In genomic region chr17:5486206-5487124, GRCh38 we compare ENCODE assay signal across 8 cellular contexts. TPM values are rescaled to one million over a fixed set of nuclear protein-coding genes. Genes with fewer than 3 reads are reported as not detected.
DNase-seq lines count a peak whose midpoint lies in the region; ATAC-seq and TF ChIP-seq lines count a peak whose summit lies in the region.

Gene MIS12, plus strand, starts transcription at chr17:5486566. Its CDS starts 2,297 bp downstream, at chr17:5488863.

- CTCF ChIA-PET in AG04449 (lab: Yijun Ruan, JAX) (interaction anchor here (1.0 to 1.8 kb wide), 5 partner anchors 13 to 220 kb away, joined by 3 to 7 read pairs (median 4); partner anchors contain the start of gene C1QBP), WTC11 (lab: Charles Lee) (interaction anchor here (0.7 to 3.0 kb wide), 7 partner anchors 13 to 249 kb away, joined by 3 to 15 read pairs (median 5); partner anchors contain the start of genes C1QBP, DHX33, NUP88 and RPAIN)

- DNase-seq in AG04449 (ENCODE audit: low read depth, low spot score) (peak; percentile 97), NCI-H226 (peak; percentile 99), WTC11 (ENCODE audit: low spot score) (peak; percentile 97), cardiac fibroblast (ENCODE audit: low read depth in 2 of 2) (peak; percentile 100), iPS-NIHi7 (ENCODE audit: extremely low spot score) (peak; percentile 99), smooth muscle cell of the brain vasculature (ENCODE audit: low read depth, low spot score) (peak; percentile 97)

- H3K36me3 Mint-ChIP-seq in WTC11: peaks cover 50% of the 10 kb centered on the region

- no peak for TF ChIP-seq CTCF in AG04449 (IDR thresholded peaks at IDR 0.05; ENCODE audit: insufficient read depth, low read length, missing control alignments)
- TF ChIP-seq CTCF in WTC11 (IDR thresholded peaks at IDR 0.05): no peak
- TF ChIP-seq CTCF in cardiac fibroblast (IDR thresholded peaks at IDR 0.05; ENCODE audit: low read depth, low read length): no peak

- peak; percentile 87 for ATAC-seq in GM18909 (IDR thresholded peaks at IDR 0.05; ENCODE audit: poor library complexity, unreplicated experiment)
- peak; percentile 85 for ATAC-seq in HG03175 (IDR thresholded peaks at IDR 0.05; ENCODE audit: unreplicated experiment)
- ATAC-seq in WTC11: peak; percentile 95

- peak within 1 kb of the TSS; percentile 100 for H3K27ac Mint-ChIP-seq in WTC11

- no peaks in the 10 kb centered on the region for H3K27me3 Mint-ChIP-seq in WTC11 (ENCODE audit: low read depth)

- H3K4me3 ChIP-seq in AG04449 (ENCODE audit: low read depth, low read length): peak within 1 kb of the TSS; percentile 86
- peak within 1 kb of the TSS; percentile 90 to 95 for H3K4me3 ChIP-seq in cardiac fibroblast (replicated peaks in 1 of 2; ENCODE audit: low read depth in 2 of 2, low read length in 2 of 2)

- peak within 1 kb of the TSS; percentile 100 for H3K4me3 Mint-ChIP-seq in WTC11

- peaks cover 26% of the 10 kb centered on the region for H3K4me1 Mint-ChIP-seq in WTC11

- POLR2A ChIA-PET in AG04449 (lab: Yijun Ruan, JAX) (interaction anchor here (0.6 to 1.5 kb wide), 7 partner anchors 13 to 40 kb away, joined by 3 to 7 read pairs (median 5); partner anchors contain the start of gene DHX33), WTC11 (lab: Charles Lee) (interaction anchor here (0.7 to 2.6 kb wide), 7 partner anchors 14 to 950 kb away, joined by 3 to 24 read pairs (median 3); partner anchors contain the start of gene DHX33)

- no peaks in the 10 kb centered on the region for H3K9me3 Mint-ChIP-seq in WTC11

TF ChIP-seq in WTC11, 78 proteins besides CTCF, POLR2A, EP300 and RAD21 (continues in another document):
- peak; percentile 95 for TF ChIP-seq FOXP1 (CRISPR knock-in tag; IDR thresholded peaks at IDR 0.05; ENCODE audit: borderline replicate concordance)
- TF ChIP-seq, protein P1, sequence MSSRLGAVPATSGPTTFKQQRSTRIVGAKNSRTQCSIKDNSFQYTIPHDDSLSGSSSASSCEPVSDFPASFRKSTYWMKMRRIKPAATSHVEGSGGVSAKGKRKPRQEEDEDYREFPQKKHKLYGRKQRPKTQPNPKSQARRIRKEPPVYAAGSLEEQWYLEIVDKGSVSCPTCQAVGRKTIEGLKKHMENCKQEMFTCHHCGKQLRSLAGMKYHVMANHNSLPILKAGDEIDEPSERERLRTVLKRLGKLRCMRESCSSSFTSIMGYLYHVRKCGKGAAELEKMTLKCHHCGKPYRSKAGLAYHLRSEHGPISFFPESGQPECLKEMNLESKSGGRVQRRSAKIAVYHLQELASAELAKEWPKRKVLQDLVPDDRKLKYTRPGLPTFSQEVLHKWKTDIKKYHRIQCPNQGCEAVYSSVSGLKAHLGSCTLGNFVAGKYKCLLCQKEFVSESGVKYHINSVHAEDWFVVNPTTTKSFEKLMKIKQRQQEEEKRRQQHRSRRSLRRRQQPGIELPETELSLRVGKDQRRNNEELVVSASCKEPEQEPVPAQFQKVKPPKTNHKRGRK (CRISPR knock-in tag; IDR thresholded peaks at IDR 0.05; ENCODE audit: borderline replicate concordance): 0 out of 2 replicates have a peak, but pooled peaks have one; percentile 71
- TF ChIP-seq IRF1 (CRISPR knock-in tag; IDR thresholded peaks at IDR 0.05): 0 out of 2 replicates have a peak, but pooled peaks have one; percentile 44
- peak; percentile 76; the same call in 1 of the 2 replicates for TF ChIP-seq ATF1 (CRISPR knock-in tag; IDR thresholded peaks at IDR 0.05)
- TF ChIP-seq, protein P2, sequence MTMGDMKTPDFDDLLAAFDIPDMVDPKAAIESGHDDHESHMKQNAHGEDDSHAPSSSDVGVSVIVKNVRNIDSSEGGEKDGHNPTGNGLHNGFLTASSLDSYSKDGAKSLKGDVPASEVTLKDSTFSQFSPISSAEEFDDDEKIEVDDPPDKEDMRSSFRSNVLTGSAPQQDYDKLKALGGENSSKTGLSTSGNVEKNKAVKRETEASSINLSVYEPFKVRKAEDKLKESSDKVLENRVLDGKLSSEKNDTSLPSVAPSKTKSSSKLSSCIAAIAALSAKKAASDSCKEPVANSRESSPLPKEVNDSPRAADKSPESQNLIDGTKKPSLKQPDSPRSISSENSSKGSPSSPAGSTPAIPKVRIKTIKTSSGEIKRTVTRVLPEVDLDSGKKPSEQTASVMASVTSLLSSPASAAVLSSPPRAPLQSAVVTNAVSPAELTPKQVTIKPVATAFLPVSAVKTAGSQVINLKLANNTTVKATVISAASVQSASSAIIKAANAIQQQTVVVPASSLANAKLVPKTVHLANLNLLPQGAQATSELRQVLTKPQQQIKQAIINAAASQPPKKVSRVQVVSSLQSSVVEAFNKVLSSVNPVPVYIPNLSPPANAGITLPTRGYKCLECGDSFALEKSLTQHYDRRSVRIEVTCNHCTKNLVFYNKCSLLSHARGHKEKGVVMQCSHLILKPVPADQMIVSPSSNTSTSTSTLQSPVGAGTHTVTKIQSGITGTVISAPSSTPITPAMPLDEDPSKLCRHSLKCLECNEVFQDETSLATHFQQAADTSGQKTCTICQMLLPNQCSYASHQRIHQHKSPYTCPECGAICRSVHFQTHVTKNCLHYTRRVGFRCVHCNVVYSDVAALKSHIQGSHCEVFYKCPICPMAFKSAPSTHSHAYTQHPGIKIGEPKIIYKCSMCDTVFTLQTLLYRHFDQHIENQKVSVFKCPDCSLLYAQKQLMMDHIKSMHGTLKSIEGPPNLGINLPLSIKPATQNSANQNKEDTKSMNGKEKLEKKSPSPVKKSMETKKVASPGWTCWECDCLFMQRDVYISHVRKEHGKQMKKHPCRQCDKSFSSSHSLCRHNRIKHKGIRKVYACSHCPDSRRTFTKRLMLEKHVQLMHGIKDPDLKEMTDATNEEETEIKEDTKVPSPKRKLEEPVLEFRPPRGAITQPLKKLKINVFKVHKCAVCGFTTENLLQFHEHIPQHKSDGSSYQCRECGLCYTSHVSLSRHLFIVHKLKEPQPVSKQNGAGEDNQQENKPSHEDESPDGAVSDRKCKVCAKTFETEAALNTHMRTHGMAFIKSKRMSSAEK (CRISPR knock-in tag; IDR thresholded peaks at IDR 0.05; ENCODE audit: borderline replicate concordance): peak; percentile 74; the same call in 1 of the 2 replicates
- TF ChIP-seq, protein P3, sequence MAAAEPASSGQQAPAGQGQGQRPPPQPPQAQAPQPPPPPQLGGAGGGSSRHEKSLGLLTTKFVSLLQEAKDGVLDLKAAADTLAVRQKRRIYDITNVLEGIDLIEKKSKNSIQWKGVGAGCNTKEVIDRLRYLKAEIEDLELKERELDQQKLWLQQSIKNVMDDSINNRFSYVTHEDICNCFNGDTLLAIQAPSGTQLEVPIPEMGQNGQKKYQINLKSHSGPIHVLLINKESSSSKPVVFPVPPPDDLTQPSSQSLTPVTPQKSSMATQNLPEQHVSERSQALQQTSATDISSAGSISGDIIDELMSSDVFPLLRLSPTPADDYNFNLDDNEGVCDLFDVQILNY (CRISPR knock-in tag; IDR thresholded peaks at IDR 0.05): peak; percentile 45; the same call in 1 of the 2 replicates
- no peak for TF ChIP-seq ZBTB21 (CRISPR knock-in tag; IDR thresholded peaks at IDR 0.05; ENCODE audit: borderline replicate concordance)
- TF ChIP-seq GRHL2 (CRISPR knock-in tag; IDR thresholded peaks at IDR 0.05; ENCODE audit: insufficient replicate concordance, severe bottlenecking): no peak
- TF ChIP-seq, protein P4, sequence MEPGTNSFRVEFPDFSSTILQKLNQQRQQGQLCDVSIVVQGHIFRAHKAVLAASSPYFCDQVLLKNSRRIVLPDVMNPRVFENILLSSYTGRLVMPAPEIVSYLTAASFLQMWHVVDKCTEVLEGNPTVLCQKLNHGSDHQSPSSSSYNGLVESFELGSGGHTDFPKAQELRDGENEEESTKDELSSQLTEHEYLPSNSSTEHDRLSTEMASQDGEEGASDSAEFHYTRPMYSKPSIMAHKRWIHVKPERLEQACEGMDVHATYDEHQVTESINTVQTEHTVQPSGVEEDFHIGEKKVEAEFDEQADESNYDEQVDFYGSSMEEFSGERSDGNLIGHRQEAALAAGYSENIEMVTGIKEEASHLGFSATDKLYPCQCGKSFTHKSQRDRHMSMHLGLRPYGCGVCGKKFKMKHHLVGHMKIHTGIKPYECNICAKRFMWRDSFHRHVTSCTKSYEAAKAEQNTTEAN (CRISPR knock-in tag; IDR thresholded peaks at IDR 0.05): peak; percentile 61; the same call in 1 of the 2 replicates
- peak; percentile 7; the same call in 1 of the 2 replicates for TF ChIP-seq CREB1 (CRISPR knock-in tag; IDR thresholded peaks at IDR 0.05)
- peak; percentile 24; the same call in 1 of the 2 replicates for TF ChIP-seq GABPB1 (CRISPR knock-in tag; IDR thresholded peaks at IDR 0.05)
- TF ChIP-seq, protein P5, sequence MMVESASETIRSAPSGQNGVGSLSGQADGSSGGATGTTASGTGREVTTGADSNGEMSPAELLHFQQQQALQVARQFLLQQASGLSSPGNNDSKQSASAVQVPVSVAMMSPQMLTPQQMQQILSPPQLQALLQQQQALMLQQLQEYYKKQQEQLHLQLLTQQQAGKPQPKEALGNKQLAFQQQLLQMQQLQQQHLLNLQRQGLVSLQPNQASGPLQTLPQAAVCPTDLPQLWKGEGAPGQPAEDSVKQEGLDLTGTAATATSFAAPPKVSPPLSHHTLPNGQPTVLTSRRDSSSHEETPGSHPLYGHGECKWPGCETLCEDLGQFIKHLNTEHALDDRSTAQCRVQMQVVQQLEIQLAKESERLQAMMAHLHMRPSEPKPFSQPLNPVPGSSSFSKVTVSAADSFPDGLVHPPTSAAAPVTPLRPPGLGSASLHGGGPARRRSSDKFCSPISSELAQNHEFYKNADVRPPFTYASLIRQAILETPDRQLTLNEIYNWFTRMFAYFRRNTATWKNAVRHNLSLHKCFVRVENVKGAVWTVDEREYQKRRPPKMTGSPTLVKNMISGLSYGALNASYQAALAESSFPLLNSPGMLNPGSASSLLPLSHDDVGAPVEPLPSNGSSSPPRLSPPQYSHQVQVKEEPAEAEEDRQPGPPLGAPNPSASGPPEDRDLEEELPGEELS (CRISPR knock-in tag; IDR thresholded peaks at IDR 0.05): peak; percentile 40; the same call in 1 of the 2 replicates
- peak; percentile 68; the same call in 1 of the 2 replicates for TF ChIP-seq TP53 (CRISPR knock-in tag; IDR thresholded peaks at IDR 0.05)
- TF ChIP-seq, protein P6, sequence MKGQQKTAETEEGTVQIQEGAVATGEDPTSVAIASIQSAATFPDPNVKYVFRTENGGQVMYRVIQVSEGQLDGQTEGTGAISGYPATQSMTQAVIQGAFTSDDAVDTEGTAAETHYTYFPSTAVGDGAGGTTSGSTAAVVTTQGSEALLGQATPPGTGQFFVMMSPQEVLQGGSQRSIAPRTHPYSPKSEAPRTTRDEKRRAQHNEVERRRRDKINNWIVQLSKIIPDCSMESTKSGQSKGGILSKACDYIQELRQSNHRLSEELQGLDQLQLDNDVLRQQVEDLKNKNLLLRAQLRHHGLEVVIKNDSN (CRISPR knock-in tag; IDR thresholded peaks at IDR 0.05): peak; percentile 12

RNA-seq across cellular contexts. Expression of gene MIS12, which starts in this region (rescaled TPM):
- total RNA-seq in WTC11 (2021): 22.6 to 25.5 TPM (median 24.8 TPM) in 3 replicates

Comparison
In these comparisons a context has a peak if more than half of its experiments do, and no peak if none do; other contexts are left out.
1. Peak in every context shown above with its lines: DNase-seq, ATAC-seq and H3K4me3 ChIP-seq.